In genomic region chr14:74574706-74575105, GRCh38 we compare ENCODE assay signal across 1 cellular context.
TF ChIP-seq lines count a peak whose summit lies in the region.

No MANE protein-coding gene starts in this region.

TF ChIP-seq in WTC11, 78 proteins besides CTCF, POLR2A, EP300 and RAD21 (continued from another document):
- TF ChIP-seq, protein P1, sequence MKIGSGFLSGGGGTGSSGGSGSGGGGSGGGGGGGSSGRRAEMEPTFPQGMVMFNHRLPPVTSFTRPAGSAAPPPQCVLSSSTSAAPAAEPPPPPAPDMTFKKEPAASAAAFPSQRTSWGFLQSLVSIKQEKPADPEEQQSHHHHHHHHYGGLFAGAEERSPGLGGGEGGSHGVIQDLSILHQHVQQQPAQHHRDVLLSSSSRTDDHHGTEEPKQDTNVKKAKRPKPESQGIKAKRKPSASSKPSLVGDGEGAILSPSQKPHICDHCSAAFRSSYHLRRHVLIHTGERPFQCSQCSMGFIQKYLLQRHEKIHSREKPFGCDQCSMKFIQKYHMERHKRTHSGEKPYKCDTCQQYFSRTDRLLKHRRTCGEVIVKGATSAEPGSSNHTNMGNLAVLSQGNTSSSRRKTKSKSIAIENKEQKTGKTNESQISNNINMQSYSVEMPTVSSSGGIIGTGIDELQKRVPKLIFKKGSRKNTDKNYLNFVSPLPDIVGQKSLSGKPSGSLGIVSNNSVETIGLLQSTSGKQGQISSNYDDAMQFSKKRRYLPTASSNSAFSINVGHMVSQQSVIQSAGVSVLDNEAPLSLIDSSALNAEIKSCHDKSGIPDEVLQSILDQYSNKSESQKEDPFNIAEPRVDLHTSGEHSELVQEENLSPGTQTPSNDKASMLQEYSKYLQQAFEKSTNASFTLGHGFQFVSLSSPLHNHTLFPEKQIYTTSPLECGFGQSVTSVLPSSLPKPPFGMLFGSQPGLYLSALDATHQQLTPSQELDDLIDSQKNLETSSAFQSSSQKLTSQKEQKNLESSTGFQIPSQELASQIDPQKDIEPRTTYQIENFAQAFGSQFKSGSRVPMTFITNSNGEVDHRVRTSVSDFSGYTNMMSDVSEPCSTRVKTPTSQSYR (CRISPR knock-in tag; IDR thresholded peaks at IDR 0.05) = no peak
- TF ChIP-seq EMX1 (CRISPR knock-in tag; IDR thresholded peaks at IDR 0.05) = no peak
- no peak for TF ChIP-seq NFATC4 (CRISPR knock-in tag; IDR thresholded peaks at IDR 0.05)
- TF ChIP-seq, protein P2, sequence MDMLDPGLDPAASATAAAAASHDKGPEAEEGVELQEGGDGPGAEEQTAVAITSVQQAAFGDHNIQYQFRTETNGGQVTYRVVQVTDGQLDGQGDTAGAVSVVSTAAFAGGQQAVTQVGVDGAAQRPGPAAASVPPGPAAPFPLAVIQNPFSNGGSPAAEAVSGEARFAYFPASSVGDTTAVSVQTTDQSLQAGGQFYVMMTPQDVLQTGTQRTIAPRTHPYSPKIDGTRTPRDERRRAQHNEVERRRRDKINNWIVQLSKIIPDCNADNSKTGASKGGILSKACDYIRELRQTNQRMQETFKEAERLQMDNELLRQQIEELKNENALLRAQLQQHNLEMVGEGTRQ (CRISPR knock-in tag; IDR thresholded peaks at IDR 0.05) = no peak
- TF ChIP-seq TP53 (CRISPR knock-in tag; IDR thresholded peaks at IDR 0.05) = no peak
TF ChIP-seq in WTC11: peak in this region for 0.
